In the genomic region with DNA sequence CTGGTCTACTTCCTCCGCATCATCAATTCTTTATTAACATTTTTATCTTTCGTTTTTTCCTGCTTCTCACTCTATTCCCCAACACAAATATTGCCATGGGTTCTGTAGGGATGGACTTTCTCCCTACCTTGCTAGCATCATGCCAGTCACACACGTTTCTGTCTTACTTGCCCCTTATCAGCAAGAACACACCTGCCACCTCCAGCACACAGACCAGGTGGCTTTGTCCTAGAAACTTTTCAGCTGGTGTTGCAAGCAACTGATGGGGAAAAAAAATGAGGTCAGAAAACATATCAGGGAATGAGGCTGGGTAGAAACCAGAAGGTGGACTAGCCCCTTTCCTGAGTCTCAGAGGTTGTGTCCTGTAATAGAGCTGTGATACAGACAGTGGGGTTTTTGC, we compare ENCODE assay signal across 23 cellular contexts. TPM values are rescaled to one million over a fixed set of nuclear protein-coding genes. Genes with fewer than 3 reads are reported as not detected.
DNase-seq lines count a peak whose midpoint lies in the region; ATAC-seq and TF ChIP-seq lines count a peak whose summit lies in the region.
"Had no signal": no experiment of that assay in that cellular context is flagged by ENCODE, and none has a peak within 500 bp of the region (broad histone marks: within the 10 kb centered on the region; RNA-seq: fewer than 3 reads in every experiment).

No MANE protein-coding gene starts in this region.

- peaks cover 75% of the 10 kb centered on the region for H3K4me1 Mint-ChIP-seq in MCF 10A (ENCODE audit: insufficient read depth, unreplicated experiment)
- peaks cover 30% of the 10 kb centered on the region for H3K4me1 Mint-ChIP-seq in WTC11
- peaks cover 27% of the 10 kb centered on the region for H3K4me1 Mint-ChIP-seq in osteocyte (ENCODE audit: unreplicated experiment)
- H3K4me1 Mint-ChIP-seq: B cell had no signal

- POLR2A ChIA-PET in MCF 10A (lab: Yijun Ruan, JAX) (interaction anchor here (0.6 to 13.2 kb wide), 16 partner anchors 8 to 1772 kb away, joined by 3 to 268 read pairs (median 8); partner anchors contain the start of genes KCTD16, PRELID2 and YIPF5), WTC11 (lab: Charles Lee) (no interaction called here)

- 76% methylated on average over 3 of the region's 3 CpGs for WGBS in mammary epithelial cell (ENCODE audit: low coverage, missing lambda C conversion rate)

- H3K9me3 ChIP-seq in breast epithelium (no peaks in the 10 kb centered on the region), mammary epithelial cell (replicated peaks; ENCODE audit: insufficient read depth, low read length) (no peaks in the 10 kb centered on the region)
- H3K9me3 ChIP-seq: heart left ventricle, tibial artery had no signal

- ATAC-seq in WTC11, result no peak
- no peak for ATAC-seq in GM18858 (IDR thresholded peaks at IDR 0.05; ENCODE audit: unreplicated experiment)
- ATAC-seq: heart left ventricle had no signal

- H3K9me3 Mint-ChIP-seq in MCF 10A (ENCODE audit: unreplicated experiment), result no peaks in the 10 kb centered on the region
- no peaks in the 10 kb centered on the region for H3K9me3 Mint-ChIP-seq in WTC11
- H3K9me3 Mint-ChIP-seq in osteocyte (ENCODE audit: unreplicated experiment), result no peaks in the 10 kb centered on the region
- H3K9me3 Mint-ChIP-seq: activated T-cell treated with anti-CD3 and anti-CD28 coated beads, Interleukin-2, amount 50 U/mL, for 4 hours; stimulated activated naive CD8-positive, alpha-beta T cell treated with anti-CD3 and anti-CD28 coated beads, Interleukin-15, Interleukin-2, amounts not matched to agents 100 ng/mL and 50 ng/mL, for 24 hours; T-helper 1 cell treated with Interleukin-12 subunit alpha and Interleukin-12 subunit beta and Interleukin-4 antibody, amounts not matched to agents 30 μg/mL and 1 μg/mL, for 36 hours had no signal

- H3K36me3 ChIP-seq in breast epithelium (no peaks in the 10 kb centered on the region), mammary epithelial cell (ENCODE audit: insufficient read depth, low read length) (peaks cover 8% of the 10 kb centered on the region)
- H3K36me3 ChIP-seq: heart left ventricle, tibial artery had no signal

- dilution Hi-C loops in mammary epithelial cell (cut with HindIII; ENCODE audit: low sequenced_read_pairs), result no loop called here

- H3K27ac ChIP-seq in breast epithelium (no peak overlapping the region), mammary epithelial cell (ENCODE audit: insufficient read depth, low read depth, low read length) (peak overlapping the region; percentile 24)
- H3K27ac ChIP-seq: heart left ventricle, SK-N-MC, tibial artery had no signal

- H3K4me3 Mint-ChIP-seq in MCF 10A (ENCODE audit: unreplicated experiment) (peak overlapping the region; percentile 87), WTC11 (no peak overlapping the region), osteocyte (ENCODE audit: unreplicated experiment) (no peak overlapping the region)
- H3K4me3 Mint-ChIP-seq: activated T-cell treated with anti-CD3 and anti-CD28 coated beads, Interleukin-2, amount 50 U/mL, for 4 hours; B cell; stimulated activated naive CD8-positive, alpha-beta T cell treated with anti-CD3 and anti-CD28 coated beads, Interleukin-15, Interleukin-2, amounts not matched to agents 100 ng/mL and 50 ng/mL, for 24 hours; T-helper 1 cell treated with Interleukin-12 subunit alpha and Interleukin-12 subunit beta and Interleukin-4 antibody, amounts not matched to agents 30 μg/mL and 1 μg/mL, for 36 hours had no signal

- no peak overlapping the region for H2AFZ ChIP-seq in mammary epithelial cell (ENCODE audit: low read depth, low read length)

- H3K79me2 ChIP-seq in mammary epithelial cell (ENCODE audit: insufficient read depth, low read length), result peaks cover 84% of the 10 kb centered on the region

- no peaks in the 10 kb centered on the region for H3K27me3 Mint-ChIP-seq in MCF 10A (ENCODE audit: insufficient read depth, unreplicated experiment)
- H3K27me3 Mint-ChIP-seq in WTC11 (ENCODE audit: low read depth), result peaks cover 14% of the 10 kb centered on the region
- no peaks in the 10 kb centered on the region for H3K27me3 Mint-ChIP-seq in osteocyte (ENCODE audit: unreplicated experiment)

- H3K27ac Mint-ChIP-seq in MCF 10A (ENCODE audit: low read depth, unreplicated experiment), result peak overlapping the region; percentile 65
- H3K27ac Mint-ChIP-seq in WTC11, result no peak overlapping the region
- H3K27ac Mint-ChIP-seq in osteocyte (ENCODE audit: unreplicated experiment), result no peak overlapping the region
- H3K27ac Mint-ChIP-seq: B cell; stimulated activated naive CD8-positive, alpha-beta T cell treated with anti-CD3 and anti-CD28 coated beads, Interleukin-15, Interleukin-2, amounts not matched to agents 100 ng/mL and 50 ng/mL, for 24 hours; T-helper 1 cell treated with Interleukin-12 subunit alpha and Interleukin-12 subunit beta and Interleukin-4 antibody, amounts not matched to agents 30 μg/mL and 1 μg/mL, for 36 hours had no signal

- peak overlapping the region; percentile 96 for H3K4me2 ChIP-seq in mammary epithelial cell (ENCODE audit: insufficient read depth, low read depth, low read length)

- peak overlapping the region; percentile 33 for H3K9ac ChIP-seq in mammary epithelial cell (ENCODE audit: insufficient read depth, low read length)

- H3K27me3 ChIP-seq in breast epithelium (no peaks in the 10 kb centered on the region), mammary epithelial cell (ENCODE audit: insufficient read depth, low read length) (no peaks in the 10 kb centered on the region)
- H3K27me3 ChIP-seq: heart left ventricle, tibial artery had no signal

- H3K36me3 Mint-ChIP-seq in MCF 10A (ENCODE audit: insufficient read depth, unreplicated experiment), result peaks cover 32% of the 10 kb centered on the region
- H3K36me3 Mint-ChIP-seq in WTC11, result no peaks in the 10 kb centered on the region
- H3K36me3 Mint-ChIP-seq in osteocyte (ENCODE audit: unreplicated experiment), result no peaks in the 10 kb centered on the region

- CTCF ChIA-PET in MCF 10A (lab: Yijun Ruan, JAX), result interaction anchor here (0.6 to 3.9 kb wide), 7 partner anchors 17 to 116 kb away, joined by 3 to 14 read pairs (median 6); no protein-coding TSS in a partner anchor
- CTCF ChIA-PET in mammary epithelial cell (lab: Charles Lee; ENCODE audit: low non-redundant PET), result no interaction called here
- CTCF ChIA-PET in WTC11 (lab: Charles Lee), result interaction anchor here (1.3 kb wide), 1 partner anchor 38 kb away, joined by 3 read pairs; no protein-coding TSS in a partner anchor

- DNase-seq in MCF 10A (ENCODE audit: unreplicated experiment) (no peak), breast epithelium (ENCODE audit: low spot score in 2 of 2) (no peak), mammary epithelial cell (no peak), mucosa of gallbladder (ENCODE audit: low spot score) (peak; percentile 38), WTC11 (ENCODE audit: low spot score) (no peak), SK-N-DZ (ENCODE audit: low spot score) (no peak), osteocyte (ENCODE audit: extremely low spot score, unreplicated experiment) (no peak)
- DNase-seq: activated CD4-positive, alpha-beta T cell treated with anti-CD3 and anti-CD28 coated beads for 1 hour; activated naive CD4-positive, alpha-beta T cell treated with Interleukin-2 at 50 U/mL for 16 hours; activated T-cell treated with anti-CD3 and anti-CD28 coated beads, Interleukin-2, amount 50 U/mL, for 4 hours; DMS153; effector CD8-positive, alpha-beta T cell; heart left ventricle; NCI-H1048; NCI-H187; nucleus accumbens; tibial artery had no signal

- BruUV-seq in MCF 10A (replicated peaks; lab: Mats Ljungman, UMichigan) (no TSS peak), mammary epithelial cell (replicated peaks; lab: Mats Ljungman, UMichigan) (no TSS peak)

- no peak for TF ChIP-seq CTCF in MCF 10A (IDR thresholded peaks at IDR 0.05; ENCODE audit: unreplicated experiment)
- no peak for TF ChIP-seq CTCF in breast epithelium (IDR thresholded peaks at IDR 0.05)
- TF ChIP-seq CTCF in mammary epithelial cell (conservative IDR thresholded peaks at IDR 0.05 in 1 of 2, IDR thresholded peaks at IDR 0.05 in 1 of 2; ENCODE audit: extremely low read depth in 1 of 2, insufficient read depth in 1 of 2, low read depth in 1 of 2, low read length in 2 of 2), result no peak
- no peak for TF ChIP-seq CTCF in WTC11 (IDR thresholded peaks at IDR 0.05)
- TF ChIP-seq CTCF in osteocyte (IDR thresholded peaks at IDR 0.05), result no peak

- H3K4me3 ChIP-seq in breast epithelium (no peak overlapping the region), mammary epithelial cell (replicated peaks in 1 of 3; ENCODE audit: insufficient read depth in 1 of 3, low read depth in 2 of 3, low read length in 3 of 3) (no peak overlapping the region)
- H3K4me3 ChIP-seq: heart left ventricle, SK-N-MC, tibial artery had no signal

- in situ Hi-C loops in mammary epithelial cell (cut with MboI; ENCODE audit: low sequenced_read_pairs in 2 of 2), result no loop called here

- H3K4me1 ChIP-seq in breast epithelium (no peaks in the 10 kb centered on the region), mammary epithelial cell (ENCODE audit: insufficient read depth, low read length) (peaks cover 77% of the 10 kb centered on the region)

- intact Hi-C loops in MCF 10A (cut with micrococcal nuclease) (no loop called here), breast epithelium (cut with DNase I; ENCODE audit: low total_unique reads) (no loop called here), mammary epithelial cell (cut with micrococcal nuclease) (no loop called here)

- TF ChIP-seq POLR2A in breast epithelium (IDR thresholded peaks at IDR 0.05), result no peak

- no peaks in the 10 kb centered on the region for H4K20me1 ChIP-seq in mammary epithelial cell (ENCODE audit: insufficient read depth, low read length)

RNA-seq across cellular contexts. Expression of gene SH3RF2, which starts 5.8 kb away (rescaled TPM):
- total RNA-seq in MCF 10A (2022), result 14.9 and 29.6 TPM in 2 replicates
- total RNA-seq in breast epithelium, result 1 to 10 TPM; 6.6 to 9.5 (median 9.4) TPM
- total RNA-seq in mammary epithelial cell, result 10 to 100 TPM; 57.3 to 76.1 TPM
- 27.3 TPM for polyA plus RNA-seq in mammary epithelial cell
- polyA minus RNA-seq in mammary epithelial cell, result 44.5 TPM
- total RNA-seq in mucosa of gallbladder, result 106 TPM
- 0.83 to 1.6 TPM (median 0.98 TPM) in 3 replicates for total RNA-seq in WTC11 (2021)
- polyA plus RNA-seq in SK-N-DZ (2014; cell fraction: cytosol; rRNA removed), result not detected in 2 replicates
- not detected in 2 replicates for polyA plus RNA-seq in SK-N-DZ (2014; cell fraction: nucleus; rRNA removed)
- total RNA-seq in osteocyte, result 0.38 and 0.52 TPM in 2 replicates
- total RNA-seq: B cell, lung microvascular endothelial cell had no signal
